ENCODE assay signal across 8 cellular contexts in genomic region chr9:97398999-97399758, GRCh38. TPM values are rescaled to one million over a fixed set of nuclear protein-coding genes. Genes with fewer than 3 reads are reported as not detected.
DNase-seq lines count a peak whose midpoint lies in the region; ATAC-seq and TF ChIP-seq lines count a peak whose summit lies in the region.

No MANE protein-coding gene starts in this region.

- H3K27ac ChIP-seq in SJSA1 (no peak overlapping the region), cardiac muscle cell (no peak overlapping the region)

- H3K9me3 ChIP-seq in SJSA1 (replicated peaks): 0 out of 2 replicates have a peak, but pooled peaks cover 4% of the 10 kb centered on the region
- no peaks in the 10 kb centered on the region for H3K9me3 ChIP-seq in cardiac muscle cell (ENCODE audit: low read depth)

- ATAC-seq in HG03342 (IDR thresholded peaks at IDR 0.05; ENCODE audit: unreplicated experiment) (peak; percentile 49), GM19328 (IDR thresholded peaks at IDR 0.05; ENCODE audit: unreplicated experiment) (no peak)

- CTCF ChIA-PET in GM10248 (lab: Yijun Ruan, JAX): interaction anchor here (0.8 to 8.0 kb wide), 6 partner anchors 13 to 542 kb away, joined by 3 to 78 read pairs (median 4); no protein-coding TSS in a partner anchor

- H3K36me3 ChIP-seq in SJSA1: no peaks in the 10 kb centered on the region
- H3K36me3 ChIP-seq in cardiac muscle cell: no peaks in the 10 kb centered on the region

- POLR2A ChIA-PET in GM10248 (lab: Yijun Ruan, JAX): no interaction called here

- DNase-seq in GM10248 (ENCODE audit: extremely low spot score) (peak; percentile 84), SJSA1 (ENCODE audit: low read depth in 1 of 2, low spot score in 2 of 2) (peak; percentile 25 to 57), cardiac muscle cell (ENCODE audit: low read depth in 1 of 2, low spot score in 1 of 2) (peak; percentile 82 to 83), renal cortical epithelial cell (ENCODE audit: low read depth) (peak; percentile 91), NCI-H446 treated with DMSO at 0.1 percent for 48 hours (lab: John Stamatoyannopoulos, UW) (no peak)
- DNase-seq in activated naive CD4-positive, alpha-beta T cell (lab: John Stamatoyannopoulos, UW): peak; percentile 25 to 56 (median 40)

- H3K27me3 ChIP-seq in SJSA1 (replicated peaks) (no peaks in the 10 kb centered on the region), cardiac muscle cell (no peaks in the 10 kb centered on the region)

- H3K4me3 ChIP-seq in SJSA1 (no peak overlapping the region), cardiac muscle cell (no peak overlapping the region)

- peaks cover 4% of the 10 kb centered on the region; the same call in 1 of the 2 replicates for H3K4me1 ChIP-seq in SJSA1 (replicated peaks)
- H3K4me1 ChIP-seq in cardiac muscle cell (ENCODE audit: low read depth): no peaks in the 10 kb centered on the region

- TF ChIP-seq CTCF in GM10248 (IDR thresholded peaks at IDR 0.05; ENCODE audit: control extremely low read depth, extremely low read depth, low read depth, missing control alignments) (peak; percentile 95), cardiac muscle cell (IDR thresholded peaks at IDR 0.05; ENCODE audit: low read depth, low read length) (peak; percentile 98)

RNA-seq across cellular contexts. Expression of gene TDRD7, which starts 12.7 kb away (rescaled TPM):
- 1.3 and 5.3 TPM in 2 replicates for total RNA-seq in SJSA1 (2014; rRNA removed; shearing (Covaris generic))
- total RNA-seq in cardiac muscle cell: 3.3 and 4.5 TPM in 2 replicates
- 2.8 and 4.2 TPM in 2 replicates for polyA plus RNA-seq in cardiac muscle cell
- 17.1 and 17.2 TPM in 2 replicates for total RNA-seq in renal cortical epithelial cell
